29 cellular contexts compared by ENCODE assay signal in the genomic region with DNA sequence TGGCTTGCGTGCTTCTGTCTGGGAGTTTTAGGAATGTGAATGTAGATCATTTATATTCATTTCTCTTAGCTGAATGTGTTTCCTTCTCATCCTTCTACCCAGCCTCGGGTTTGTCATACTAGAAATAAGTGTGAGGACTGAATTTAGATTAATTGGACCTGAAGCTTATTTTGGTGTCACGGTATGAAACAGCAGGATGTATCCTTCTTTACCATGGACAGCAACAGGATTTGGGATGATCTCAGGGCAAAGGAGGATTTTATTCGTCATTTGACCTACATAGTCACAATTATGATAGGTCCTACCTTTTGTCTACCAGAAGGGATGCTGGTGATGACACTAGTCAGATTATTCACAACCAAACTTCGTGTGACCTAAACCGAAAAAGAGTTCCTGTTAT.
"Had no signal": no experiment of that assay in that cellular context is flagged by ENCODE, and none has a peak within 500 bp of the region (broad histone marks: within the 10 kb centered on the region; RNA-seq: fewer than 3 reads in every experiment).

No MANE protein-coding gene starts in this region.

- H3K9ac ChIP-seq: neural progenitor cell had no signal

- H3K4me3 Mint-ChIP-seq: immature natural killer cell; naive thymus-derived CD8-positive, alpha-beta T cell; nephron progenitor cell; neural progenitor cell; stimulated activated effector memory CD8-positive, alpha-beta T cell treated with anti-CD3 and anti-CD28 coated beads, Interleukin-12 subunit alpha, Interleukin-12 subunit beta, amount 100 ng/mL, for 72 hours; stimulated activated naive CD8-positive, alpha-beta T cell treated with anti-CD3 and anti-CD28 coated beads, Interleukin-15, Interleukin-2, amounts not matched to agents 100 ng/mL and 50 ng/mL, for 24 hours; type B pancreatic cell had no signal

- H3K27me3 Mint-ChIP-seq: stimulated activated naive CD8-positive, alpha-beta T cell treated with anti-CD3 and anti-CD28 coated beads, Interleukin-15, Interleukin-2, amounts not matched to agents 100 ng/mL and 50 ng/mL, for 24 hours; type B pancreatic cell had no signal

- H3K27me3 ChIP-seq: left lung, neural progenitor cell, neutrophil, pancreas, sigmoid colon, spleen, suprapubic skin, tibial nerve, uterus had no signal

- H3K36me3 Mint-ChIP-seq: stimulated activated effector memory CD8-positive, alpha-beta T cell treated with anti-CD3 and anti-CD28 coated beads, Interleukin-12 subunit alpha, Interleukin-12 subunit beta, amount 100 ng/mL, for 72 hours; type B pancreatic cell had no signal

- H3K27ac ChIP-seq: left lung, lower lobe of right lung, neural progenitor cell, neutrophil, pancreas, prostate gland, sigmoid colon, spleen, suprapubic skin, thoracic aorta, tibial nerve, uterus had no signal

- H3K4me1 Mint-ChIP-seq: immature natural killer cell; naive thymus-derived CD8-positive, alpha-beta T cell; nephron progenitor cell; neural progenitor cell; stimulated activated effector memory CD8-positive, alpha-beta T cell treated with anti-CD3 and anti-CD28 coated beads, Interleukin-12 subunit alpha, Interleukin-12 subunit beta, amount 100 ng/mL, for 72 hours had no signal

- H3K4me2 ChIP-seq: neural progenitor cell had no signal

- H3K4me3 ChIP-seq: left lung, lower lobe of right lung, neural progenitor cell, pancreas, prostate gland, sigmoid colon, spleen, suprapubic skin, thoracic aorta, tibial nerve, uterus had no signal

- H2AFZ ChIP-seq: neural progenitor cell had no signal

- H3K9me3 ChIP-seq: lower lobe of right lung, neutrophil, pancreas, prostate gland, sigmoid colon, suprapubic skin, thoracic aorta, tibial nerve, uterus had no signal

- H3K36me3 ChIP-seq: left lung, lower lobe of right lung, neural progenitor cell, neutrophil, pancreas, prostate gland, sigmoid colon, spleen, suprapubic skin, thoracic aorta, tibial nerve, uterus had no signal

- H3K4me1 ChIP-seq: left lung, lower lobe of right lung, neural progenitor cell, pancreas, prostate gland, spleen, suprapubic skin, tibial nerve, uterus had no signal

- ATAC-seq: left colon; left lung; lower lobe of right lung; naive thymus-derived CD8-positive, alpha-beta T cell; pancreas; right cardiac atrium; stimulated activated effector memory CD8-positive, alpha-beta T cell treated with anti-CD3 and anti-CD28 coated beads, Interleukin-12 subunit alpha, Interleukin-12 subunit beta, amount 100 ng/mL, for 72 hours had no signal

- H3K27ac Mint-ChIP-seq: immature natural killer cell; naive thymus-derived CD8-positive, alpha-beta T cell; nephron progenitor cell; neural progenitor cell; stimulated activated effector memory CD8-positive, alpha-beta T cell treated with anti-CD3 and anti-CD28 coated beads, Interleukin-12 subunit alpha, Interleukin-12 subunit beta, amount 100 ng/mL, for 72 hours; stimulated activated naive CD8-positive, alpha-beta T cell treated with anti-CD3 and anti-CD28 coated beads, Interleukin-15, Interleukin-2, amounts not matched to agents 100 ng/mL and 50 ng/mL, for 24 hours; type B pancreatic cell had no signal

- DNase-seq: hypothalamus; immature natural killer cell; kidney; left colon; left lung; lower lobe of right lung; mammary epithelial cell; mesenchymal stem cell; naive thymus-derived CD8-positive, alpha-beta T cell; nephron progenitor cell; pancreas; posterior cingulate gyrus; retina; right cardiac atrium; sigmoid colon; small intestine; spleen; stimulated activated CD4-positive, alpha-beta T cell treated with anti-CD3 and anti-CD28 coated beads, Interleukin-4, amount 100 ng/mL, for 24 hours; stimulated activated naive CD4-positive, alpha-beta T cell; uterus had no signal
